Comparison of ENCODE assay signal across 1 cellular context in genomic region chr15:48330045-48330840, GRCh38.
TF ChIP-seq lines count a peak whose summit lies in the region.

No MANE protein-coding gene starts in this region.

TF ChIP-seq in WTC11, 78 proteins besides CTCF, POLR2A, EP300 and RAD21 (continued from another document):
- no peak for TF ChIP-seq ZNF281 (CRISPR knock-in tag; IDR thresholded peaks at IDR 0.05)
